ENCODE assay signal across 25 cellular contexts in the genomic region with DNA sequence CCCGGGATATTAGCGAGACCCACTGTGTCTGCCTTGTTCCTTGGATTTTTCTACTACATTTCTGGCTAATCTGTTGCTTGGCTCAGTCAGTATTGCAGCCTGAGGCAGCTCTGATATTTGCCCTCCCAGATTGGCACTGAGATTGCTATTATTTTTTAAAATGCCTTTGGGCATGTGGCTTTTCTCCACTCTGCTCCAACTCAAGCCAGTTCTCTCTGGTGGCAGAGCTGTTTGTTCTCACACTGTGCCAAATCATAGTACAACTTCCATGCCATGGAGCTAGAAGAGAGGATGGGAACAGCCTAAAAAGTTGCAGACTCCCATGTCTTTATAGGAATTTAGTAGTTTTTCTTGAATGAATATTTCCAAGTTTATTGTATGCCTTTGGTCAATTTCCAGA.
"Had no signal": no experiment of that assay in that cellular context is flagged by ENCODE, and none has a peak within 500 bp of the region (broad histone marks: within the 10 kb centered on the region; RNA-seq: fewer than 3 reads in every experiment).

No MANE protein-coding gene starts in this region.

- H3K27me3 ChIP-seq: esophagus muscularis mucosa, foreskin keratinocyte, gastroesophageal sphincter, hepatocyte, sigmoid colon, spleen, suprapubic skin, transverse colon, upper lobe of right lung, uterus had no signal

- H3K36me3 Mint-ChIP-seq: memory B cell had no signal

- H3K27ac ChIP-seq: coronary artery, esophagus muscularis mucosa, foreskin keratinocyte, gastroesophageal sphincter, heart left ventricle, hepatocyte, prostate gland, sigmoid colon, spleen, suprapubic skin, transverse colon, upper lobe of right lung, uterus had no signal

- H3K27ac Mint-ChIP-seq: memory B cell; nephron; stimulated activated naive B cell treated with anti-CD40 and anti-IgM and Interleukin-4, amounts not matched to agents 10 μg/mL and 1 μg/mL and 100 μg/mL, for 72 hours; stimulated activated naive CD8-positive, alpha-beta T cell treated with anti-CD3 and anti-CD28 coated beads, Interleukin-15, Interleukin-2, amounts not matched to agents 100 ng/mL and 50 ng/mL, for 24 hours had no signal

- H3K4me3 ChIP-seq: coronary artery, esophagus muscularis mucosa, gastroesophageal sphincter, heart left ventricle, hepatocyte, lung, prostate gland, sigmoid colon, spleen, suprapubic skin, transverse colon, upper lobe of right lung, uterus had no signal

- H3K4me2 ChIP-seq: hepatocyte had no signal

- DNase-seq: dermis blood vessel endothelial cell; effector memory CD4-positive, alpha-beta T cell; foreskin keratinocyte; heart left ventricle; kidney; naive B cell; nucleus accumbens; right cardiac atrium; sigmoid colon; spleen; stimulated activated naive B cell treated with anti-CD40 and anti-IgM and Interleukin-4, amounts not matched to agents 10 μg/mL and 1 μg/mL and 100 μg/mL, for 72 hours; transverse colon; upper lobe of right lung; uterus had no signal

- H3K4me3 Mint-ChIP-seq: memory B cell; naive B cell; nephron; stimulated activated naive B cell treated with anti-CD40 and anti-IgM and Interleukin-4, amounts not matched to agents 10 μg/mL and 1 μg/mL and 100 μg/mL, for 72 hours; stimulated activated naive CD8-positive, alpha-beta T cell treated with anti-CD3 and anti-CD28 coated beads, Interleukin-15, Interleukin-2, amounts not matched to agents 100 ng/mL and 50 ng/mL, for 24 hours had no signal

- H3K9me3 ChIP-seq: prostate gland, transverse colon, upper lobe of right lung, uterus had no signal

- H3K79me2 ChIP-seq: hepatocyte had no signal

- FAIRE-seq: endothelial cell of umbilical vein, kidney had no signal

- H3K27me3 Mint-ChIP-seq: stimulated activated naive CD8-positive, alpha-beta T cell treated with anti-CD3 and anti-CD28 coated beads, Interleukin-15, Interleukin-2, amounts not matched to agents 100 ng/mL and 50 ng/mL, for 24 hours had no signal

- H3K4me1 Mint-ChIP-seq: memory B cell; naive B cell; nephron; stimulated activated naive B cell treated with anti-CD40 and anti-IgM and Interleukin-4, amounts not matched to agents 10 μg/mL and 1 μg/mL and 100 μg/mL, for 72 hours had no signal

- H3K36me3 ChIP-seq: esophagus muscularis mucosa, gastroesophageal sphincter, heart left ventricle, prostate gland, sigmoid colon, spleen, suprapubic skin, transverse colon, upper lobe of right lung, uterus had no signal

- H2AFZ ChIP-seq: hepatocyte had no signal

- H3K4me1 ChIP-seq: foreskin keratinocyte, gastroesophageal sphincter, heart left ventricle, prostate gland, spleen, suprapubic skin, transverse colon, upper lobe of right lung, uterus had no signal
